Comparison of ENCODE assay signal across 15 cellular contexts in the genomic region with DNA sequence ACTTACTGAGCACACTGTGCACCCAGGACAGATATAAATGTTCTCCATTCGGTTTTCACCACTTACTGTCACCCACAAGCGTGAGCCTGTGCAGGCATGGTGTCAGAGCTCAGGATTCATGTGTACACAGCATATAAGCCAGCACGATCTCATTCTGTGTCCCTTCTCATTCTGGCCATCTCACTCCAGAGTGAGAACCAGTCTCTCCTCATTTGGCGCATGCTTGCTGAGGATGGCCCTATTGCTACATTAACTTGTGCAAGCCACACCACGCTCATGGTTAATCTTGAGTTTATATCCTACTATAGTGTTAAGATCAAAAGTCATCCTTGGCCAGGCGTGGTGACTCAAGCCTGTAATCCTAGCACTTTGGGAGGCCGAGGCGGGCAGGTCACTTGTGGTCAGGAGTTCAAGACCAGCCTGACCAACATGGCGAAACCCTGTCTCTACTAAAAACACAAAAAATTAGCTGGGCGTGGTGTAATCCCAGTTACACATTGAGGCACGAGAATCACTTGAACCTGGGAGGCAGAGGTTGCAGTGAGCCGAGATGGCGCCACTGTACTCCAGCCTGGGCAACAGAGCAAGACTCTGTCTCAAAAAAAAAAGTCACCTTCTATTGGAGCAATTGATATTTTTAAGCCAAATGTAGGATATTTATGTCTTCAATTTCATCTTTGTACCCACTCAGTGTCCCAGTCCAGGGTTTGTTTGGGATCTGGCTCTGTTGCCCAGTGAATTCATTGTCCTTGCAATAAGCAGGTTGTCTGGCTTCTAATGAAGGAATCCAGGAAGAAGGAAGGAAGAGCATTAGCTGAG. TPM values are rescaled to one million over a fixed set of nuclear protein-coding genes. Genes with fewer than 3 reads are reported as not detected.
DNase-seq lines count a peak whose midpoint lies in the region; ATAC-seq and TF ChIP-seq lines count a peak whose summit lies in the region.
"Had no signal": no experiment of that assay in that cellular context is flagged by ENCODE, and none has a peak within 500 bp of the region (broad histone marks: within the 10 kb centered on the region; RNA-seq: fewer than 3 reads in every experiment).

No MANE protein-coding gene starts in this region.

- 92% methylated on average over 13 of the region's 13 CpGs for WGBS in thymus
- no CpG with 5 or more reads among the region's 13 CpGs for WGBS in neuronal stem cell (ENCODE audit: extremely low coverage in 2 of 2, insufficient read length in 2 of 2, insufficient replicate concordance in 1 of 2), 2 donors

- H3K27ac ChIP-seq in thymus (ENCODE audit: low read depth) = peak overlapping the region; percentile 36
- H3K27ac ChIP-seq in neuronal stem cell (replicated peaks; ENCODE audit: low read length) = no peak overlapping the region
- H3K27ac ChIP-seq: psoas muscle had no signal

- no peak overlapping the region for H4K8ac ChIP-seq in neuronal stem cell (ENCODE audit: low read depth, low read length)

- no peak overlapping the region for H3K4me3 ChIP-seq in NB4 (ENCODE audit: low read depth, low read length)
- no peak overlapping the region for H3K4me3 ChIP-seq in thymus (ENCODE audit: low read length)
- H3K4me3 ChIP-seq in neuronal stem cell (ENCODE audit: low read length in 2 of 2) = no peak overlapping the region
- H3K4me3 ChIP-seq: psoas muscle had no signal

- H3K18ac ChIP-seq in neuronal stem cell (ENCODE audit: low read length) = no peak overlapping the region

- H2AK5ac ChIP-seq in neuronal stem cell (ENCODE audit: low read depth, low read length) = no peak overlapping the region

- ATAC-seq in Right ventricle myocardium inferior (peak; percentile 45), HG02610 (IDR thresholded peaks at IDR 0.05; ENCODE audit: unreplicated experiment) (no peak)
- ATAC-seq: psoas muscle had no signal

- no peaks in the 10 kb centered on the region for H3K79me1 ChIP-seq in neuronal stem cell (ENCODE audit: low read depth, low read length)

- H3K36me3 ChIP-seq in thymus (ENCODE audit: control insufficient read depth, insufficient read depth) (no peaks in the 10 kb centered on the region), neuronal stem cell (replicated peaks in 1 of 2; ENCODE audit: control insufficient read depth in 2 of 2, insufficient read depth in 2 of 2, low read length in 2 of 2) (no peaks in the 10 kb centered on the region)

- peaks cover 21% of the 10 kb centered on the region for H3K4me1 ChIP-seq in thymus (ENCODE audit: control insufficient read depth, insufficient read depth, low read length)
- peaks cover 2 to 5% of the 10 kb centered on the region in 2 donors for H3K4me1 ChIP-seq in neuronal stem cell (ENCODE audit: control insufficient read depth in 2 of 2, insufficient read depth in 1 of 2, low read depth in 1 of 2, low read length in 2 of 2)

- intact Hi-C loops in Right ventricle myocardium inferior (cut with DNase I) (no loop called here), cardiac septum (cut with DNase I) (no loop called here)

- TF ChIP-seq POLR2A in NB4 (IDR thresholded peaks at IDR 0.05; ENCODE audit: extremely low read depth, insufficient read length) = no peak

- H2BK120ac ChIP-seq in neuronal stem cell (ENCODE audit: low read depth, low read length) = no peak overlapping the region

- H3K9me3 ChIP-seq in thymus (ENCODE audit: control insufficient read depth) = no peaks in the 10 kb centered on the region
- no peaks in the 10 kb centered on the region for H3K9me3 ChIP-seq in neuronal stem cell (replicated peaks in 1 of 2; ENCODE audit: control insufficient read depth in 2 of 2, insufficient read depth in 1 of 2, low read depth in 1 of 2, low read length in 2 of 2)
- H3K9me3 ChIP-seq: psoas muscle, SK-N-SH had no signal

- no peak overlapping the region for H3K14ac ChIP-seq in neuronal stem cell (ENCODE audit: low read length)

- H3K4me2 ChIP-seq in neuronal stem cell (ENCODE audit: insufficient read depth, low read length, poor library complexity, severe bottlenecking) = no peak overlapping the region
- H3K4me2 ChIP-seq: SK-N-SH had no signal

- H4K91ac ChIP-seq in neuronal stem cell (ENCODE audit: low read depth, low read length, poor library complexity) = no peak overlapping the region

- no peak overlapping the region for H3K23ac ChIP-seq in neuronal stem cell (ENCODE audit: low read depth, low read length, poor library complexity)

- H3K9ac ChIP-seq in neuronal stem cell (ENCODE audit: low read depth, low read length, poor library complexity) = no peak overlapping the region
- H3K9ac ChIP-seq: SK-N-SH had no signal

- DNase-seq in Right ventricle myocardium inferior (ENCODE audit: missing footprints) = no peak
- no peak for DNase-seq in cardiac septum (ENCODE audit: low spot score)
- peak; percentile 37 for DNase-seq in NB4 (ENCODE audit: low read depth)
- peak; percentile 84 for DNase-seq in amniotic epithelial cell (ENCODE audit: low read depth)
- no peak for DNase-seq in retina
- no peak for DNase-seq in neuronal stem cell (ENCODE audit: low spot score)
- DNase-seq: C1 segment of cervical spinal cord; mesendoderm; NCI-H187; psoas muscle; SK-N-SH; stimulated activated CD4-positive, alpha-beta T cell treated with anti-CD3 and anti-CD28 coated beads, Interleukin-4, amount 100 ng/mL, for 1 hour; stimulated activated naive CD4-positive, alpha-beta T cell treated with Interleukin-2 at 50 U/mL for 16 hours had no signal

- H2BK5ac ChIP-seq in neuronal stem cell (ENCODE audit: low read length) = no peak overlapping the region

- no peak for TF ChIP-seq CTCF in NB4 (IDR thresholded peaks at IDR 0.05; ENCODE audit: low read depth, low read length)

- H3K4ac ChIP-seq in neuronal stem cell (ENCODE audit: low read length) = no peak overlapping the region

- H3K27me3 ChIP-seq in thymus (ENCODE audit: control insufficient read depth, insufficient read depth) (no peaks in the 10 kb centered on the region), neuronal stem cell (ENCODE audit: control insufficient read depth in 3 of 3, insufficient read depth in 3 of 3, low read depth in 1 of 3, low read length in 3 of 3) (peaks cover 0 to 3% (median 0%) of the 10 kb centered on the region in 3 experiments)

- H2BK15ac ChIP-seq in neuronal stem cell (ENCODE audit: low read length) = no peak overlapping the region

- no peak overlapping the region for H2AFZ ChIP-seq in neuronal stem cell (ENCODE audit: low read length)

- H2BK12ac ChIP-seq in neuronal stem cell (ENCODE audit: low read length) = no peak overlapping the region

RNA-seq across cellular contexts. Expression of gene SOCS1, which starts 20.9 kb away (rescaled TPM):
- 6.0 TPM for total RNA-seq in Right ventricle myocardium inferior
- 1.7 TPM for total RNA-seq in cardiac septum
- polyA plus RNA-seq in thymus = 109 TPM
- polyA plus RNA-seq in neuronal stem cell (2013, experiment 1 of 2) = 3.4 TPM
- polyA plus RNA-seq in neuronal stem cell (2013, experiment 2 of 2) = 3.6 TPM

RNA-seq across cellular contexts. Expression of gene TNP2, which starts 34.0 kb away (rescaled TPM):
- total RNA-seq in Right ventricle myocardium inferior (not detected), cardiac septum (not detected)
- polyA plus RNA-seq in thymus = not detected
- polyA plus RNA-seq in neuronal stem cell (2013, experiment 1 of 2) = not detected
- not detected for polyA plus RNA-seq in neuronal stem cell (2013, experiment 2 of 2)
- total RNA-seq: psoas muscle had no signal
- polyA plus RNA-seq: psoas muscle, SK-N-SH had no signal

RNA-seq across cellular contexts. Expression of gene PRM3, which starts 38.3 kb away (rescaled TPM):
- total RNA-seq in Right ventricle myocardium inferior (not detected), cardiac septum (not detected)
- polyA plus RNA-seq in thymus = not detected
- not detected for polyA plus RNA-seq in neuronal stem cell (2013, experiment 1 of 2)
- polyA plus RNA-seq in neuronal stem cell (2013, experiment 2 of 2) = not detected
- total RNA-seq: psoas muscle had no signal
- polyA plus RNA-seq: psoas muscle, SK-N-SH had no signal

RNA-seq across cellular contexts. Expression of gene PRM2, which starts 41.2 kb away (rescaled TPM):
- total RNA-seq in Right ventricle myocardium inferior (not detected), cardiac septum (not detected)
- 5.2 TPM for polyA plus RNA-seq in thymus
- not detected for polyA plus RNA-seq in neuronal stem cell (2013, experiment 1 of 2)
- polyA plus RNA-seq in neuronal stem cell (2013, experiment 2 of 2) = not detected
- total RNA-seq: psoas muscle had no signal
- polyA plus RNA-seq: psoas muscle, SK-N-SH had no signal

RNA-seq across cellular contexts. Expression of gene PRM1, which starts 46.0 kb away (rescaled TPM):
- not detected for total RNA-seq in Right ventricle myocardium inferior
- not detected for total RNA-seq in cardiac septum
- 0.34 TPM for polyA plus RNA-seq in thymus
- polyA plus RNA-seq in neuronal stem cell (2013, experiment 1 of 2) = not detected
- polyA plus RNA-seq in neuronal stem cell (2013, experiment 2 of 2) = not detected
- total RNA-seq: psoas muscle had no signal
- polyA plus RNA-seq: psoas muscle, SK-N-SH had no signal

Comparison
In these comparisons a context has a peak if more than half of its experiments do, and no peak if none do; other contexts are left out.
1. DNase-seq: peak in NB4 (single experiment) and amniotic epithelial cell (single experiment); none in Right ventricle myocardium inferior (single experiment), cardiac septum (single experiment), retina (single experiment) and neuronal stem cell (single experiment).